In genomic region chr2:18356676-18357075, GRCh38 we compare ENCODE assay signal across 19 cellular contexts.
DNase-seq lines count a peak whose midpoint lies in the region; ATAC-seq and TF ChIP-seq lines count a peak whose summit lies in the region.
"Had no signal": no experiment of that assay in that cellular context is flagged by ENCODE, and none has a peak within 500 bp of the region (broad histone marks: within the 10 kb centered on the region; RNA-seq: fewer than 3 reads in every experiment).

No MANE protein-coding gene starts in this region.

- peaks cover 23% of the 10 kb centered on the region for H3K4me1 ChIP-seq in SJSA1 (replicated peaks)
- no peaks in the 10 kb centered on the region for H3K4me1 ChIP-seq in right atrium auricular region
- H3K4me1 ChIP-seq: esophagus squamous epithelium, neural progenitor cell had no signal

- no peak overlapping the region for H3K27ac Mint-ChIP-seq in stimulated activated memory B cell treated with anti-CD40 and anti-IgM and Interleukin-4, amounts not matched to agents 10 μg/mL and 1 μg/mL and 100 μg/mL, for 72 hours
- H3K27ac Mint-ChIP-seq: activated naive CD4-positive, alpha-beta T cell treated with anti-CD3 and anti-CD28 coated beads, Interleukin-2, amount 50 U/mL, for 72 hours; neural progenitor cell; type B pancreatic cell had no signal

- H3K27me3 Mint-ChIP-seq in stimulated activated memory B cell treated with anti-CD40 and anti-IgM and Interleukin-4, amounts not matched to agents 10 μg/mL and 1 μg/mL and 100 μg/mL, for 72 hours, result peaks cover 4% of the 10 kb centered on the region

- ATAC-seq in stimulated activated memory B cell treated with anti-CD40 and anti-IgM and Interleukin-4, amounts not matched to agents 10 μg/mL and 1 μg/mL and 100 μg/mL, for 72 hours, result peak; percentile 40
- ATAC-seq: activated naive CD4-positive, alpha-beta T cell treated with anti-CD3 and anti-CD28 coated beads, Interleukin-2, amount 50 U/mL, for 72 hours; stimulated activated naive CD8-positive, alpha-beta T cell treated with anti-CD3 and anti-CD28 coated beads, Interleukin-15, Interleukin-2, amounts not matched to agents 100 U/mL and 50 U/mL, for 24 hours had no signal

- peak overlapping the region; percentile 28; the same call in 1 of the 2 replicates for H3K27ac ChIP-seq in SJSA1
- no peak overlapping the region for H3K27ac ChIP-seq in right atrium auricular region
- H3K27ac ChIP-seq: 22Rv1, cardiac muscle cell, esophagus squamous epithelium, neural progenitor cell had no signal

- H3K4me3 ChIP-seq in SJSA1, result no peak overlapping the region
- H3K4me3 ChIP-seq in fibroblast of mammary gland (ENCODE audit: control insufficient read depth, low read depth, low read length), result no peak overlapping the region
- no peak overlapping the region for H3K4me3 ChIP-seq in right atrium auricular region
- H3K4me3 ChIP-seq: cardiac muscle cell, esophagus squamous epithelium, neural progenitor cell had no signal

- H3K27me3 ChIP-seq in SJSA1 (replicated peaks) (no peaks in the 10 kb centered on the region), right atrium auricular region (no peaks in the 10 kb centered on the region)
- H3K27me3 ChIP-seq: neural progenitor cell had no signal

- DNase-seq in DMS53 (lab: John Stamatoyannopoulos, UW) (peak; percentile 17), DMS53 treated with DMSO at 0.1 percent for 48 hours (lab: John Stamatoyannopoulos, UW; ENCODE audit: unreplicated experiment) (no peak), SJSA1 (ENCODE audit: low read depth in 1 of 2, low spot score in 2 of 2) (peak in 1 of 2 experiments; percentile 54), fibroblast of mammary gland (ENCODE audit: low read depth) (peak; percentile 43), NCI-H748 (lab: John Stamatoyannopoulos, UW; ENCODE audit: unreplicated experiment) (no peak), right atrium auricular region (ENCODE audit: low spot score) (no peak)
- no peak for DNase-seq in activated T-cell treated with anti-CD3 and anti-CD28 coated beads, Interleukin-2, amount 50 U/mL, for 1 hour
- DNase-seq: activated CD4-positive, alpha-beta T cell treated with anti-CD3 and anti-CD28 coated beads, Interleukin-2, amount 50 U/mL, for 1 hour; DND-41; esophagus squamous epithelium; hippocampal formation; NCI-H1930; stimulated activated naive CD8-positive, alpha-beta T cell treated with anti-CD3 and anti-CD28 coated beads, Interleukin-15, Interleukin-2, amounts not matched to agents 100 U/mL and 50 U/mL, for 24 hours had no signal

- no peaks in the 10 kb centered on the region for H3K9me3 Mint-ChIP-seq in stimulated activated memory B cell treated with anti-CD40 and anti-IgM and Interleukin-4, amounts not matched to agents 10 μg/mL and 1 μg/mL and 100 μg/mL, for 72 hours
- H3K9me3 Mint-ChIP-seq: activated naive CD4-positive, alpha-beta T cell treated with anti-CD3 and anti-CD28 coated beads, Interleukin-2, amount 50 U/mL, for 72 hours; neural progenitor cell; type B pancreatic cell had no signal

- H3K36me3 ChIP-seq in SJSA1 (no peaks in the 10 kb centered on the region), right atrium auricular region (no peaks in the 10 kb centered on the region)
- H3K36me3 ChIP-seq: cardiac muscle cell, esophagus squamous epithelium, neural progenitor cell had no signal

- no peaks in the 10 kb centered on the region for H3K4me1 Mint-ChIP-seq in stimulated activated memory B cell treated with anti-CD40 and anti-IgM and Interleukin-4, amounts not matched to agents 10 μg/mL and 1 μg/mL and 100 μg/mL, for 72 hours
- H3K4me1 Mint-ChIP-seq: neural progenitor cell had no signal

- TF ChIP-seq CTCF in fibroblast of mammary gland (conservative IDR thresholded peaks at IDR 0.05; ENCODE audit: control insufficient read depth, insufficient read depth, low read depth, low read length) (no peak), right atrium auricular region (IDR thresholded peaks at IDR 0.05) (no peak)

- H3K9me3 ChIP-seq in SJSA1 (replicated peaks) (no peaks in the 10 kb centered on the region), right atrium auricular region (no peaks in the 10 kb centered on the region)
- H3K9me3 ChIP-seq: esophagus squamous epithelium had no signal

- H3K36me3 Mint-ChIP-seq in stimulated activated memory B cell treated with anti-CD40 and anti-IgM and Interleukin-4, amounts not matched to agents 10 μg/mL and 1 μg/mL and 100 μg/mL, for 72 hours, result no peaks in the 10 kb centered on the region
- H3K36me3 Mint-ChIP-seq: activated naive CD4-positive, alpha-beta T cell treated with anti-CD3 and anti-CD28 coated beads, Interleukin-2, amount 50 U/mL, for 72 hours; neural progenitor cell; type B pancreatic cell had no signal

- no peak overlapping the region for H3K4me3 Mint-ChIP-seq in stimulated activated memory B cell treated with anti-CD40 and anti-IgM and Interleukin-4, amounts not matched to agents 10 μg/mL and 1 μg/mL and 100 μg/mL, for 72 hours
- H3K4me3 Mint-ChIP-seq: neural progenitor cell, type B pancreatic cell had no signal

Comparison
In these comparisons a context has a peak if more than half of its experiments do, and no peak if none do; other contexts are left out.
1. DNase-seq: peak in DMS53 (single experiment) and fibroblast of mammary gland (single experiment); none in DMS53 treated with DMSO at 0.1 percent for 48 hours (single experiment), activated T-cell treated with anti-CD3 and anti-CD28 coated beads, Interleukin-2, amount 50 U/mL, for 1 hour (single experiment), NCI-H748 (single experiment) and right atrium auricular region (single experiment).